ENCODE assay signal across 11 cellular contexts in genomic region chr16:28309811-28310311, GRCh38. TPM values are rescaled to one million over a fixed set of nuclear protein-coding genes. Genes with fewer than 3 reads are reported as not detected.
A peak's percentile ranks its signal among the peaks of the same experiment; 100 is the strongest.
DNase-seq lines count a peak whose midpoint lies in the region; ATAC-seq and TF ChIP-seq lines count a peak whose summit lies in the region.
"Had no signal": no experiment of that assay in that cellular context is flagged by ENCODE, and none has a peak within 500 bp of the region (broad histone marks: within the 10 kb centered on the region; RNA-seq: fewer than 3 reads in every experiment).

No MANE protein-coding gene starts in this region.

- H3K4me3 ChIP-seq in mucosa of descending colon = no peak overlapping the region

- H3K4me1 ChIP-seq in mucosa of descending colon (ENCODE audit: low read depth) = no peaks in the 10 kb centered on the region
- H3K4me1 ChIP-seq: foreskin keratinocyte had no signal

- H3K4me1 Mint-ChIP-seq in T-cell = peaks cover 62 to 76% (median 75%) of the 10 kb centered on the region in 3 donors
- peaks cover 73% of the 10 kb centered on the region for H3K4me1 Mint-ChIP-seq in stimulated activated effector memory CD8-positive, alpha-beta T cell treated with anti-CD3 and anti-CD28 coated beads, Interleukin-12 subunit alpha, Interleukin-12 subunit beta, amount 100 ng/mL, for 72 hours

- ATAC-seq in T-cell (replicated peaks in 1 of 4) (peak; percentile 92 to 95 (median 94)), mucosa of descending colon (peak; percentile 78), HG03159 (IDR thresholded peaks at IDR 0.05; ENCODE audit: unreplicated experiment) (no peak)
- ATAC-seq in stimulated activated effector memory CD8-positive, alpha-beta T cell treated with anti-CD3 and anti-CD28 coated beads, Interleukin-12 subunit alpha, Interleukin-12 subunit beta, amount 100 ng/mL, for 72 hours = peak; percentile 96
- ATAC-seq: foreskin keratinocyte had no signal

- no peaks in the 10 kb centered on the region for H3K9me3 ChIP-seq in mucosa of descending colon

- H3K9me3 Mint-ChIP-seq in T-cell = no peaks in the 10 kb centered on the region
- H3K9me3 Mint-ChIP-seq in stimulated activated effector memory CD8-positive, alpha-beta T cell treated with anti-CD3 and anti-CD28 coated beads, Interleukin-12 subunit alpha, Interleukin-12 subunit beta, amount 100 ng/mL, for 72 hours = no peaks in the 10 kb centered on the region

- peak overlapping the region; percentile 93 to 99 for H3K27ac Mint-ChIP-seq in T-cell
- peak overlapping the region; percentile 95 for H3K27ac Mint-ChIP-seq in stimulated activated effector memory CD8-positive, alpha-beta T cell treated with anti-CD3 and anti-CD28 coated beads, Interleukin-12 subunit alpha, Interleukin-12 subunit beta, amount 100 ng/mL, for 72 hours

- TF ChIP-seq CTCF in mucosa of descending colon (IDR thresholded peaks at IDR 0.05) (no peak), GM10248 (IDR thresholded peaks at IDR 0.05; ENCODE audit: control extremely low read depth, extremely low read depth, low read depth, missing control alignments) (no peak)

- CTCF ChIA-PET in T-cell (lab: Charles Lee) = interaction anchor here in 1 of 2 donors (1.0 to 1.1 kb wide), 3 partner anchors 10 to 247 kb away, joined by 3 read pairs; no protein-coding TSS in a partner anchor
- CTCF ChIA-PET in GM10248 (lab: Yijun Ruan, JAX) = interaction anchor here (1.9 to 2.1 kb wide), 2 partner anchors 8 to 12 kb away, joined by 4 to 8 read pairs; no protein-coding TSS in a partner anchor

- peak; percentile 74 to 95 (median 89) for DNase-seq in T-cell
- peak; percentile 82 for DNase-seq in activated T-cell treated with anti-CD3 and anti-CD28 coated beads, Interleukin-2, amount 50 U/mL, for 1 hour
- DNase-seq in mucosa of descending colon = peak; percentile 18 to 83 (median 41)
- peak; percentile 72 to 90 for DNase-seq in stimulated activated effector memory CD8-positive, alpha-beta T cell treated with anti-CD3 and anti-CD28 coated beads, Interleukin-12 subunit alpha, Interleukin-12 subunit beta, amount 100 ng/mL, for 72 hours (ENCODE audit: low spot score in 2 of 2)
- DNase-seq in NCI-H1694 (lab: John Stamatoyannopoulos, UW) = no peak
- no peak for DNase-seq in middle frontal gyrus (ENCODE audit: extremely low spot score, low spot score)
- DNase-seq in GM10248 (ENCODE audit: extremely low spot score) = no peak
- DNase-seq: amniotic stem cell, foreskin keratinocyte, NCI-H1694 treated with DMSO at 0.1 percent for 48 hours had no signal

- no peaks in the 10 kb centered on the region for H3K27me3 Mint-ChIP-seq in T-cell

- intact Hi-C loops in mucosa of descending colon (cut with DNase I, micrococcal nuclease) = no loop called here

- peak overlapping the region; percentile 32 to 78 (median 66) for H3K4me3 Mint-ChIP-seq in T-cell
- H3K4me3 Mint-ChIP-seq in stimulated activated effector memory CD8-positive, alpha-beta T cell treated with anti-CD3 and anti-CD28 coated beads, Interleukin-12 subunit alpha, Interleukin-12 subunit beta, amount 100 ng/mL, for 72 hours = peak overlapping the region; percentile 70

- POLR2A ChIA-PET in T-cell (lab: Charles Lee) (no interaction called here), GM10248 (lab: Yijun Ruan, JAX) (no interaction called here)

- H3K36me3 Mint-ChIP-seq in T-cell = peaks cover 19% of the 10 kb centered on the region
- H3K36me3 Mint-ChIP-seq in stimulated activated effector memory CD8-positive, alpha-beta T cell treated with anti-CD3 and anti-CD28 coated beads, Interleukin-12 subunit alpha, Interleukin-12 subunit beta, amount 100 ng/mL, for 72 hours = peaks cover 51% of the 10 kb centered on the region

- H3K36me3 ChIP-seq in mucosa of descending colon (ENCODE audit: low read depth) = no peaks in the 10 kb centered on the region

RNA-seq across cellular contexts. Expression of gene SBK1, which starts 17.5 kb away (rescaled TPM):
- total RNA-seq in T-cell (10 to 100 TPM; 21.8 to 26.3 (median 23.4) TPM), mucosa of descending colon (1 to 10 TPM in 1 of 3 donors, under 1 TPM in 2; 0.28 to 1.8 (median 0.52) TPM)

RNA-seq across cellular contexts. Expression of gene NPIPB6, which starts 53.4 kb away (rescaled TPM):
- total RNA-seq in T-cell = 1 to 10 TPM in 3 of 5 donors, under 1 TPM in 2; 0.70 to 4.6 (median 3.2) TPM
- total RNA-seq in mucosa of descending colon = 1 to 10 TPM in 2 of 3 donors, under 1 TPM in 1; 0.94 to 4.3 (median 1.0) TPM

Comparison
In these comparisons a context has a peak if more than half of its experiments do, and no peak if none do; other contexts are left out.
1. DNase-seq: peak in T-cell (34 of 34), activated T-cell treated with anti-CD3 and anti-CD28 coated beads, Interleukin-2, amount 50 U/mL, for 1 hour (single experiment), mucosa of descending colon (3 of 3) and stimulated activated effector memory CD8-positive, alpha-beta T cell treated with anti-CD3 and anti-CD28 coated beads, Interleukin-12 subunit alpha, Interleukin-12 subunit beta, amount 100 ng/mL, for 72 hours (2 of 2); none in NCI-H1694 (single experiment), middle frontal gyrus (single experiment) and GM10248 (single experiment).
2. RNA of gene SBK1, which starts 17.5 kb away (total RNA-seq): 21.8 to 26.3 TPM in T-cell; 0.28 to 1.8 TPM in mucosa of descending colon; every median in the first group is over 4 times any median in the second.